Comparison of ENCODE assay signal across 26 cellular contexts in the genomic region with DNA sequence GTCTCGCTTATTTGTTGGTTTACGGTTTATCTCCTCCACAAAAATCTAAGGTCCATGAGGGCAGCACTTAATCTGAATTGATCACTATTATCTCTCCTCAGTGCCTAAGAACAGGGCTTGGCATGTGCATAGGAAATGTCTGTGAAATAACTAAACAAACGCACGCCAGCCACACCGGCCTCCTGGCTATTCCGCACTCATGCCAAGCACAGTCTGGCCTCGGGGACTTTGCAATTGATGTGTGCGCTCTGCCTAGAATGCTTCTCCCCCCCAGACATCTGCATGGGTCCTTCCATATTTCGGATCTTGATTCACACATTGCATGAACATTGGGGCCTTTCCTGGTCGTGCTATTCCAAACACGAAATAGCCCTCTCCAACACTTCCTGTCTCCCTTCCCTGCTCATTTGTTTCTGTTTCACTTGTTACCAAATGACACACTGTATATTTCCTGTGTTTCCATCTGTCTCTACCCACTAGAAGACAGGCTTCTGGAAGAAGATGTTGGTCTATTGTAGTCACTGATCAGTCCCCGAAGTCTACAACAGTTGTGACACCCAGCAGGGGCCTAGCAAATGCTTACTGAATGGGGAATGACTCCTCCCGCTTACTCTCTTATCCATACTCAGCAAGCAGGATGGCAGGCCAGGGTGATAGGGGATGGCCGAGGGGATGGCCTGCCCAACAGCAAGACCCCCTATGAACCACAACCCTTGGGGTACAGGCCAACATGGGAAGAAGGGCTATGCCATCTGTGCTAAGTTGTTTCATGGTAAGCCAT.
A peak's percentile ranks its signal among the peaks of the same experiment; 100 is the strongest.
DNase-seq lines count a peak whose midpoint lies in the region; ATAC-seq, FAIRE-seq and TF ChIP-seq lines count a peak whose summit lies in the region.
"Had no signal": no experiment of that assay in that cellular context is flagged by ENCODE, and none has a peak within 500 bp of the region (broad histone marks: within the 10 kb centered on the region; RNA-seq: fewer than 3 reads in every experiment).

No MANE protein-coding gene starts in this region.

- H3K4me3 ChIP-seq in choroid plexus epithelial cell (ENCODE audit: low read depth, low read length) (no peak overlapping the region), kidney (ENCODE audit: low read length in 2 of 2) (no peak overlapping the region), tibial artery (no peak overlapping the region)
- H3K4me3 ChIP-seq: transverse colon had no signal

- H3K36me3 ChIP-seq in kidney (ENCODE audit: control insufficient read depth in 1 of 2, insufficient read depth in 2 of 2, low read length in 2 of 2) (no peaks in the 10 kb centered on the region), tibial artery (no peaks in the 10 kb centered on the region)
- H3K36me3 ChIP-seq: transverse colon had no signal

- H3K9me3 ChIP-seq in kidney (ENCODE audit: control insufficient read depth in 1 of 2, low read length in 2 of 2) (no peaks in the 10 kb centered on the region), tibial artery (no peaks in the 10 kb centered on the region)
- H3K9me3 ChIP-seq: transverse colon had no signal

- intact Hi-C loops in kidney (cut with DNase I) = no loop called here
- intact Hi-C loops in tibial artery (cut with DNase I; ENCODE audit: low total_unique reads) = no loop called here

- TF ChIP-seq CTCF in choroid plexus epithelial cell (conservative IDR thresholded peaks at IDR 0.05; ENCODE audit: low read depth, low read length) = no peak
- no peak for TF ChIP-seq CTCF in kidney (IDR thresholded peaks at IDR 0.05; ENCODE audit: borderline replicate concordance, extremely low read depth, insufficient read depth)
- TF ChIP-seq CTCF in tibial artery (IDR thresholded peaks at IDR 0.05) = no peak
- TF ChIP-seq CTCF in GM10248 (IDR thresholded peaks at IDR 0.05; ENCODE audit: control extremely low read depth, extremely low read depth, low read depth, missing control alignments) = no peak

- ATAC-seq in GM21526 (IDR thresholded peaks at IDR 0.05; ENCODE audit: low FRiP score, unreplicated experiment) = no peak
- ATAC-seq: foreskin keratinocyte; left ventricle myocardium superior; stimulated activated naive CD8-positive, alpha-beta T cell treated with anti-CD3 and anti-CD28 coated beads, Interleukin-15, amount 100 ng/mL, for 72 hours had no signal

- POLR2A ChIA-PET in GM10248 (lab: Yijun Ruan, JAX) = no interaction called here

- CTCF ChIA-PET in GM10248 (lab: Yijun Ruan, JAX) = no interaction called here

- peak; percentile 46 for DNase-seq in activated effector memory CD4-positive, alpha-beta T cell treated with anti-CD3 and anti-CD28 coated beads, Interleukin-2, amount 50 U/mL, for 16 hours
- no peak for DNase-seq in activated effector memory CD4-positive, alpha-beta T cell treated with Interleukin-2 at 50 U/mL for 16 hours
- DNase-seq in choroid plexus epithelial cell (ENCODE audit: low read depth) = peak; percentile 26
- peak; percentile 25 for DNase-seq in kidney
- peak; percentile 7 to 28 for DNase-seq in tibial artery
- DNase-seq in GM10248 (ENCODE audit: extremely low spot score) = no peak
- no peak for DNase-seq in SW 1271 (lab: John Stamatoyannopoulos, UW)
- DNase-seq: 8988T; activated CD4-positive, alpha-beta T cell treated with anti-CD3 and anti-CD28 coated beads for 4 hours; activated naive CD4-positive, alpha-beta T cell treated with anti-CD3 and anti-CD28 coated beads for 36 hours; activated T-cell treated with anti-CD3 and anti-CD28 coated beads, Interleukin-2, amount 50 U/mL, for 48 hours; CD8-positive, alpha-beta memory T cell; central memory CD4-positive, alpha-beta T cell; foreskin keratinocyte; HFFc6; left ventricle myocardium superior; MM.1S; NCI-H1436 treated with DMSO at 0.1 percent for 48 hours; NCI-H524; nephron progenitor cell; NK-92 treated with Interleukin-12 subunit alpha and Interleukin-12 subunit beta, amount 100 ng/mL, for 24 hours; stimulated activated naive CD8-positive, alpha-beta T cell treated with anti-CD3 and anti-CD28 coated beads, Interleukin-15, amount 100 ng/mL, for 72 hours; transverse colon had no signal

- peaks cover 0 to 31% of the 10 kb centered on the region in 2 donors for H3K27me3 ChIP-seq in tibial artery
- H3K27me3 ChIP-seq: transverse colon had no signal

- no peak for FAIRE-seq in kidney (lab: Jason Lieb, UNC)
- FAIRE-seq: astrocyte had no signal

- H3K4me1 ChIP-seq in kidney (ENCODE audit: control insufficient read depth in 1 of 2, insufficient read depth in 1 of 2, low read depth in 1 of 2, low read length in 2 of 2) (no peaks in the 10 kb centered on the region), tibial artery (no peaks in the 10 kb centered on the region)
- H3K4me1 ChIP-seq: foreskin keratinocyte, transverse colon had no signal

- H3K27ac ChIP-seq in kidney (ENCODE audit: low read depth in 2 of 2, low read length in 2 of 2) = no peak overlapping the region
- H3K27ac ChIP-seq in tibial artery = no peak overlapping the region
- H3K27ac ChIP-seq: epithelial cell of prostate, foreskin keratinocyte, transverse colon had no signal

- H3K9ac ChIP-seq in kidney (ENCODE audit: low read length in 2 of 2) = no peak overlapping the region

Comparison
In these comparisons a context has a peak if more than half of its experiments do, and no peak if none do; other contexts are left out.
1. DNase-seq: peak in activated effector memory CD4-positive, alpha-beta T cell treated with anti-CD3 and anti-CD28 coated beads, Interleukin-2, amount 50 U/mL, for 16 hours (single experiment), choroid plexus epithelial cell (single experiment), kidney (single experiment) and tibial artery (2 of 2); none in activated effector memory CD4-positive, alpha-beta T cell treated with Interleukin-2 at 50 U/mL for 16 hours (single experiment), GM10248 (single experiment) and SW 1271 (0 of 2).